ENCODE assay signal across 8 cellular contexts in genomic region chr19:42075616-42076374, GRCh38.
DNase-seq lines count a peak whose midpoint lies in the region; ATAC-seq and TF ChIP-seq lines count a peak whose summit lies in the region.

TSS of gene ZNF574 (plus strand) at chr19:42076166. CDS start at chr19:42078607, 2,441 bp downstream.

- peak; percentile 94 for ATAC-seq in GM19035 (IDR thresholded peaks at IDR 0.05; ENCODE audit: unreplicated experiment)
- ATAC-seq in HG03354 (IDR thresholded peaks at IDR 0.05; ENCODE audit: poor library complexity, severe bottlenecking, unreplicated experiment), result peak; percentile 93
- peak; percentile 97 to 98 for ATAC-seq in activated CD4-positive, CD25-positive, alpha-beta regulatory T cell treated with anti-CD3 and anti-CD28 coated beads, Interleukin-2, amount 50 U/mL, for 24 hours

- DNase-seq in AG09319 (ENCODE audit: extremely low read depth, low read depth) (peak; percentile 99), NCI-H446 treated with DMSO at 0.1 percent for 48 hours (lab: John Stamatoyannopoulos, UW) (peak; percentile 100), cerebellar cortex (ENCODE audit: low spot score) (peak; percentile 100), iris pigment epithelial cell (ENCODE audit: low read depth) (peak; percentile 100)
- peak; percentile 96 to 97 for DNase-seq in stimulated activated CD4-positive, alpha-beta T cell treated with anti-CD3 and anti-CD28 coated beads, Interleukin-12 subunit alpha, Interleukin-12 subunit beta, amount 100 ng/mL, for 24 hours (ENCODE audit: low read depth in 2 of 2)

- TF ChIP-seq CTCF in AG09319 (IDR thresholded peaks at IDR 0.05; ENCODE audit: low read depth, low read length), result no peak

Comparison
In these comparisons a context has a peak if more than half of its experiments do, and no peak if none do; other contexts are left out.
1. Peak in every context shown above with its lines: DNase-seq and ATAC-seq.